ENCODE assay signal across 17 cellular contexts in the genomic region with DNA sequence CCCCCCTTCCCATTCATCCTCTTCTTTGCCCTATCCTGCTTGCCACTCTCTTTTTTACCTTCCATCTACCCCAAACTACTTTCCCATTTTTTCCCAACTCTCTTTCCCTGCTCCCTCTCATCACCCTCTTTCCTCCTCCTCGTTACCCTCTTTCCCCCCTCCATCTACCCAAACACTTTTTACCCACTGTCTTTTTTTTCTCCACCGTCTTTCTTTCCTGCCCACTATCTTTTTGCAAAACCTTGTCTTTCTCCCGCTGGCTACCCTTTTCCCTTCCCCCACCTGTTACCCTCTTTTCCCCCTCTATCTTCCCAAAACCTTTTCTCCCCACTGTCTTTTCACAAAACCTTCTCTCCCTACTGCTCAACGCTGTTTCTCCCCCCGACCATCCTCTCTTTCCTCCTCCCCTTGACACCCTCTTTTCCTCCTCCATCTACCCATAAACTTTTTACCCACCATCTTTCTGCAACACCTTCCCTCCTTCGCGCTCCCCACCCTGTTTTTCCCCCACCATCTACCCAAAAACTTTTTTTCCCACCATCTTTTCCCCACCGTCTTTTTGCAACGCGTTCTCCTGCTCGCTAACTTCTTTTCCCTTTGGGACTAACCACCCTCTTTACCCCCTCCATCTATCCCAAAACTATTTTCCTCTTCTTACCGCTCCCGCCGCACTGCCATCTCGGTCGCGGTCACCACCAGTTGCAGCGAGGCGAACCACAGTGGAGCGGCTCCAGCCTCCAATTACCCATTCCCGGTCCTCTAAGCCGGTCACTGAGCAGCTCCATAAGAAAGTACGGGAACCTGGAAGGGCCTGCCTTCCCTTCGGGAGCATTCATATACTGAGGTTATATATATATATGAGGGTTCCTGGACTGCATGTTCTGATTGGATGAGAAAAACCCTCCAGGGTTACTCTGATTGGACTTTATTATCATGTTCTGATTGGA. TPM values are rescaled to one million over a fixed set of nuclear protein-coding genes. Genes with fewer than 3 reads are reported as not detected.
DNase-seq lines count a peak whose midpoint lies in the region; ATAC-seq, FAIRE-seq and TF ChIP-seq lines count a peak whose summit lies in the region.
"Had no signal": no experiment of that assay in that cellular context is flagged by ENCODE, and none has a peak within 500 bp of the region (broad histone marks: within the 10 kb centered on the region; RNA-seq: fewer than 3 reads in every experiment).

No MANE protein-coding gene starts in this region.

- H3K27ac ChIP-seq in K562 (ENCODE audit: extremely low read depth, low read depth, low read length) (no peak overlapping the region), testis (no peak overlapping the region)
- H3K27ac ChIP-seq: BLaER1 had no signal

- DNase-seq in MG63 (peak; percentile 59), NCI-H2227 treated with DMSO at 0.1 percent for 48 hours (lab: John Stamatoyannopoulos, UW) (peak; percentile 88), K562 (ENCODE audit: extremely low read depth in 1 of 4, low spot score in 3 of 4) (no peak), testis (peak; percentile 86)
- DNase-seq: 8988T; CD4-positive, alpha-beta memory T cell; DMS153; DMS79; GDM1; H9 had no signal

- H3K4me1 ChIP-seq in K562 (replicated peaks in 1 of 2; ENCODE audit: control insufficient read depth in 2 of 2, insufficient read depth in 2 of 2, low read length in 2 of 2) (peaks cover 0 to 13% of the 10 kb centered on the region in 2 experiments; a peak in 2 of 5 replicates), testis (no peaks in the 10 kb centered on the region)
- H3K4me1 ChIP-seq: BLaER1 had no signal

- no peak overlapping the region for H3K9ac ChIP-seq in K562 (ENCODE audit: insufficient read depth in 1 of 2, low read depth in 2 of 2, low read length in 2 of 2)
- H3K9ac ChIP-seq: BLaER1 had no signal

- no peaks in the 10 kb centered on the region for H3K9me1 ChIP-seq in K562 (ENCODE audit: control insufficient read depth, insufficient read depth, low read length)

- peak overlapping the region; percentile 18; the same call in 1 of the 2 replicates for H3K4me2 ChIP-seq in K562 (ENCODE audit: insufficient read depth, low read length)
- H3K4me2 ChIP-seq: BLaER1 had no signal

- no peak overlapping the region for H2AFZ ChIP-seq in K562 (ENCODE audit: low read depth, low read length)

- POLR2A ChIA-PET in K562 (lab: Yijun Ruan, JAX): no interaction called here

- TF ChIP-seq EP300 in K562 (IDR thresholded peaks at IDR 0.05; ENCODE audit: low read length): no peak

- no peaks in the 10 kb centered on the region for H4K20me1 ChIP-seq in K562 (replicated peaks; ENCODE audit: control insufficient read depth, insufficient read depth, low read length)
- H4K20me1 ChIP-seq: BLaER1 had no signal

- peaks cover 3% of the 10 kb centered on the region; the same call in 1 of the 3 replicates for H3K79me2 ChIP-seq in K562 (ENCODE audit: control insufficient read depth, insufficient read depth, low read length)

- WGBS in K562 (ENCODE audit: insufficient coverage, low coverage, missing lambda C conversion rate): 39% methylated on average over 18 of the region's 24 CpGs
- WGBS in testis, 2 donors: 71 to 72% methylated on average over 24 of the region's 24 CpGs

- no peaks in the 10 kb centered on the region for H3K27me3 ChIP-seq in MG63
- peaks cover 0 to 6% of the 10 kb centered on the region in 2 experiments; a peak in 3 of 5 replicates for H3K27me3 ChIP-seq in K562 (ENCODE audit: control insufficient read depth in 2 of 2, insufficient read depth in 2 of 2, low read length in 2 of 2)
- H3K27me3 ChIP-seq in testis: no peaks in the 10 kb centered on the region
- H3K27me3 ChIP-seq: BLaER1 had no signal

- FAIRE-seq in K562 (lab: Jason Lieb, UNC): no peak
- FAIRE-seq: GM12892, H1 had no signal

- H3K36me3 ChIP-seq in MG63: no peaks in the 10 kb centered on the region
- no peaks in the 10 kb centered on the region for H3K36me3 ChIP-seq in K562 (ENCODE audit: control insufficient read depth, insufficient read depth, low read length)
- H3K36me3 ChIP-seq in testis (ENCODE audit: low read depth, missing control alignments): no peaks in the 10 kb centered on the region
- H3K36me3 ChIP-seq: BLaER1 had no signal

- H3K9me3 ChIP-seq in MG63 (no peaks in the 10 kb centered on the region), K562 (replicated peaks; ENCODE audit: control insufficient read depth, insufficient read depth, low read depth, low read length) (no peaks in the 10 kb centered on the region), testis (no peaks in the 10 kb centered on the region)

- CTCF ChIA-PET in K562 (lab: Yijun Ruan, JAX; ENCODE audit: low intra/inter-chr PET ratio): no interaction called here

- no TSS peak for BruUV-seq in K562 (replicated peaks; lab: Mats Ljungman, UMichigan)

- H3K4me3 ChIP-seq in MG63 (peak overlapping the region; percentile 62), K562 (peak overlapping the region; percentile 26), testis (peak overlapping the region; percentile 36 to 58)
- H3K4me3 ChIP-seq: BLaER1 had no signal

- TF ChIP-seq POLR2A in K562 (conservative IDR thresholded peaks at IDR 0.05) (no peak), testis (IDR thresholded peaks at IDR 0.05) (no peak)

- intact Hi-C loops in K562 (cut with micrococcal nuclease) (no loop called here), testis (cut with DNase I; ENCODE audit: low total_unique reads) (no loop called here)

- ATAC-seq in K562: peak; percentile 52; the same call in 2 of the 3 replicates
- ATAC-seq in GM19452 (IDR thresholded peaks at IDR 0.05; ENCODE audit: unreplicated experiment): no peak
- no peak for ATAC-seq in GM21423 (IDR thresholded peaks at IDR 0.05; ENCODE audit: unreplicated experiment)
- no peak for ATAC-seq in GM18498 (IDR thresholded peaks at IDR 0.05; ENCODE audit: unreplicated experiment)

- no peak for TF ChIP-seq RAD21 in K562 (CRISPR knock-in tag; conservative IDR thresholded peaks at IDR 0.05 in 1 of 2, IDR thresholded peaks at IDR 0.05 in 1 of 2)

- in situ Hi-C loops in K562 (cut with MboI): no loop called here

- TF ChIP-seq CTCF in K562 (IDR thresholded peaks at IDR 0.05 in 2 of 3, conservative IDR thresholded peaks at IDR 0.05 in 1 of 3; ENCODE audit: insufficient read depth in 2 of 3, low read depth in 1 of 3, low read length in 3 of 3): no peak
- TF ChIP-seq CTCF in testis (IDR thresholded peaks at IDR 0.05): no peak

RNA-seq across cellular contexts. Expression of a gene that starts 15.0 kb away (rescaled TPM):
- total RNA-seq in MG63 (2014; rRNA removed; shearing (Covaris generic); ENCODE audit: low replicate concordance): 2.7 and 6.5 TPM in 2 replicates
- 34.1 and 111 TPM in 2 replicates for total RNA-seq in K562 (2011; cell fraction: chromatin; rRNA removed; ENCODE audit: low replicate concordance)
- total RNA-seq in K562 (2011; cell fraction: nucleolus; rRNA removed): 65.5 and 86.6 TPM in 2 replicates
- 51.4 and 61.8 TPM in 2 replicates for total RNA-seq in K562 (2011; cell fraction: nucleoplasm; rRNA removed)
- total RNA-seq in K562 (2014; rRNA removed) (19.5 and 28.0 TPM in 2 replicates), K562 (2014; rRNA removed; fragmentation: Illumina TruSeq; extraction: Trizol) (3.7 and 4.3 TPM in 2 replicates), K562 (2015; rRNA removed; fragmentation: Illumina TruSeq; extraction: Trizol) (9.5 and 9.6 TPM in 2 replicates), K562 (2021) (12.5 and 13.1 TPM in 2 replicates), testis (100 to 1,000 TPM; 165 to 176 TPM)
- polyA plus RNA-seq in K562 (2011; rRNA removed) (22.1 and 29.0 TPM in 2 replicates), K562 (2014; fragmentation: Illumina TruSeq; extraction: Trizol) (8.8 and 11.0 TPM in 2 replicates), K562 (2014; fragmentation: Nextera tagmentation; extraction: Ambion mirVana) (1 to 10 TPM; 1.1 to 1.3 TPM), K562 (2014; rRNA removed) (25.1 and 38.1 TPM in 2 replicates), testis (ENCODE audit: insufficient read depth, low read depth, low replicate concordance) (124 TPM)
- 19.9 and 23.2 TPM in 2 replicates for polyA plus RNA-seq in K562 (2011; cell fraction: cytosol; rRNA removed)
- 128 and 170 TPM in 2 replicates for polyA plus RNA-seq in K562 (2011; cell fraction: nucleus; rRNA removed)
- polyA plus RNA-seq in K562 (2012): 11.6 and 20.5 TPM in 2 replicates
- 4.6 and 4.9 TPM in 2 replicates for polyA minus RNA-seq in K562 (2011; rRNA and poly(A)+ RNA removed)
- polyA minus RNA-seq in K562 (2011; cell fraction: cytosol; rRNA and poly(A)+ RNA removed): 5.3 and 10.2 TPM in 2 replicates
- 20.9 and 21.0 TPM in 2 replicates for polyA minus RNA-seq in K562 (2011; cell fraction: nucleus; rRNA and poly(A)+ RNA removed)
- polyA plus RNA-seq: CD14-positive monocyte had no signal

RNA-seq across cellular contexts. Expression of a gene that starts 50.5 kb away (rescaled TPM):
- total RNA-seq in MG63 (2014; rRNA removed; shearing (Covaris generic); ENCODE audit: low replicate concordance): 149 and 245 TPM in 2 replicates
- 25.8 and 78.6 TPM in 2 replicates for total RNA-seq in K562 (2011; cell fraction: chromatin; rRNA removed; ENCODE audit: low replicate concordance)
- 83.4 and 85.7 TPM in 2 replicates for total RNA-seq in K562 (2011; cell fraction: nucleolus; rRNA removed)
- total RNA-seq in K562 (2011; cell fraction: nucleoplasm; rRNA removed): 47.7 and 51.6 TPM in 2 replicates
- total RNA-seq in K562 (2014; rRNA removed) (355 and 449 TPM in 2 replicates), K562 (2014; rRNA removed; fragmentation: Illumina TruSeq; extraction: Trizol) (14.0 and 16.2 TPM in 2 replicates), K562 (2015; rRNA removed; fragmentation: Illumina TruSeq; extraction: Trizol) (101 and 116 TPM in 2 replicates), K562 (2021) (261 and 263 TPM in 2 replicates), testis (100 to 1,000 TPM in 1 of 2 donors, 10 to 100 TPM in 1; 67.3 to 113 TPM)
- polyA plus RNA-seq in K562 (2011; rRNA removed) (124 and 159 TPM in 2 replicates), K562 (2014; fragmentation: Illumina TruSeq; extraction: Trizol) (12.3 and 61.7 TPM in 2 replicates), K562 (2014; fragmentation: Nextera tagmentation; extraction: Ambion mirVana) (10 to 100 TPM in 1 of 2 experiments, 1 to 10 TPM in 1; 5.8 to 10.8 TPM), K562 (2014; rRNA removed) (313 and 341 TPM in 2 replicates), testis (ENCODE audit: insufficient read depth, low read depth, low replicate concordance) (86.8 TPM)
- 129 and 471 TPM in 2 replicates for polyA plus RNA-seq in K562 (2011; cell fraction: cytosol; rRNA removed)
- polyA plus RNA-seq in K562 (2011; cell fraction: nucleus; rRNA removed): 79.8 and 83.1 TPM in 2 replicates
- polyA plus RNA-seq in K562 (2012): 211 and 226 TPM in 2 replicates
- 11.0 and 12.8 TPM in 2 replicates for polyA minus RNA-seq in K562 (2011; rRNA and poly(A)+ RNA removed)
- polyA minus RNA-seq in K562 (2011; cell fraction: cytosol; rRNA and poly(A)+ RNA removed): 40.8 and 54.0 TPM in 2 replicates
- polyA minus RNA-seq in K562 (2011; cell fraction: nucleus; rRNA and poly(A)+ RNA removed): 29.5 and 33.0 TPM in 2 replicates

Comparison
In these comparisons a context has a peak if more than half of its experiments do, and no peak if none do; other contexts are left out.
1. DNase-seq: peak in MG63 (single experiment), NCI-H2227 treated with DMSO at 0.1 percent for 48 hours (single experiment) and testis (single experiment); none in K562 (0 of 4).
2. Peak in every context shown above with its lines, with median percentiles within 50 percentile points of each other: H3K4me3 ChIP-seq.